1 cellular context compared by ENCODE assay signal in genomic region chr15:32615871-32616426, GRCh38.
TF ChIP-seq lines count a peak whose summit lies in the region.

No MANE protein-coding gene starts in this region.

TF ChIP-seq in HepG2, 621 proteins besides CTCF, POLR2A, EP300 and RAD21:
- 0 out of 2 replicates have a peak, but pooled peaks have one; percentile 5 for TF ChIP-seq MYC (CRISPR knock-in tag; IDR thresholded peaks at IDR 0.05; ENCODE audit: borderline replicate concordance)
